Comparison of ENCODE assay signal across 28 cellular contexts in the genomic region with DNA sequence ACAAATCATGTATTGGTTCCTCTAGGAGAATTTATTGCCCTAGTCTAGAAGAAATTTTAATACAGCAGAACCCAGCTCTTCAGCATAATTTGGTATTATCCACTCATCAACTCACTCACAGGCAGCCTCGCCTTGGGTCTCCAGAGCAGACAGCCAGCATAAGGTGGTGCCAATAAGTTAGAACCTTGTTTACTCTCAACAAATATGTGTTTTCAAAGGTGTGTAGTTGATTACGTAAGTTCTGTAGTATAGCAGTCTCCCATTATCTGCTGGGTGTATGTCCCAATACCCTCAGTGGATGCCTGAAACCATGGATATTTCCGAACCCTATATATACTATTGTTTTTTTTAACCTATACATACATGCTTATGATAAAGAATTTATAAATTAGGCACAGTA.
DNase-seq lines count a peak whose midpoint lies in the region; ATAC-seq and TF ChIP-seq lines count a peak whose summit lies in the region.
"Had no signal": no experiment of that assay in that cellular context is flagged by ENCODE, and none has a peak within 500 bp of the region (broad histone marks: within the 10 kb centered on the region; RNA-seq: fewer than 3 reads in every experiment).

No MANE protein-coding gene starts in this region.

- in situ Hi-C loops in mammary epithelial cell (cut with MboI; ENCODE audit: low sequenced_read_pairs in 2 of 2): no loop called here

- peak overlapping the region; percentile 27 for H2AFZ ChIP-seq in mammary epithelial cell (ENCODE audit: low read depth, low read length)
- H2AFZ ChIP-seq: PC-9 had no signal

- BruUV-seq in mammary epithelial cell (replicated peaks; lab: Mats Ljungman, UMichigan): no TSS peak

- H3K9ac ChIP-seq in mammary epithelial cell (ENCODE audit: insufficient read depth, low read length) (no peak overlapping the region), liver (ENCODE audit: low read depth in 1 of 2, low read length in 2 of 2) (no peak overlapping the region)
- H3K9ac ChIP-seq: SK-N-SH had no signal

- DNase-seq in HuH-7 (ENCODE audit: low spot score) (peak; percentile 15), LNCaP clone FGC (ENCODE audit: low read depth) (peak; percentile 23), mammary epithelial cell (no peak), lower lobe of right lung (no peak), left ventricle myocardium superior (no peak), AML-193 (lab: John Stamatoyannopoulos, UW) (no peak)
- DNase-seq: Caco-2; CD8-positive, alpha-beta T cell; DMS 273 treated with DMSO at 0.1 percent for 48 hours; DND-41; HCEC 1CT; Kasumi-1; MM.1S; NCI-H1048; NCI-H1417; NCI-H1694; NCI-H2029 treated with DMSO at 0.1 percent for 48 hours; NCI-H524 treated with DMSO at 0.1 percent for 48 hours; NCI-H774; NK-92 treated with Interleukin-12 subunit alpha and Interleukin-12 subunit beta, amount 100 ng/mL, for 24 hours; PC-9; SIG-M5; SK-N-SH; SW 1271; T-helper 17 cell had no signal

- CTCF ChIA-PET in mammary epithelial cell (lab: Charles Lee; ENCODE audit: low non-redundant PET): no interaction called here

- H3K36me3 ChIP-seq in mammary epithelial cell (ENCODE audit: insufficient read depth, low read length): no peaks in the 10 kb centered on the region
- H3K36me3 ChIP-seq in liver (ENCODE audit: control insufficient read depth in 4 of 4, insufficient read depth in 3 of 4, low read depth in 1 of 4, low read length in 3 of 4): no peaks in the 10 kb centered on the region
- no peaks in the 10 kb centered on the region for H3K36me3 ChIP-seq in lower lobe of right lung

- H3K4me3 ChIP-seq in LNCaP clone FGC (ENCODE audit: low read depth, low read length) (no peak overlapping the region), mammary epithelial cell (replicated peaks in 1 of 3; ENCODE audit: insufficient read depth in 1 of 3, low read depth in 2 of 3, low read length in 3 of 3) (no peak overlapping the region), liver (ENCODE audit: low read depth in 1 of 3, low read length in 3 of 3) (no peak overlapping the region), lower lobe of right lung (no peak overlapping the region)
- H3K4me3 ChIP-seq: A549, PC-9 had no signal

- no peak for TF ChIP-seq RAD21 in liver (IDR thresholded peaks at IDR 0.05)

- dilution Hi-C loops in mammary epithelial cell (cut with HindIII; ENCODE audit: low sequenced_read_pairs): no loop called here

- no peaks in the 10 kb centered on the region for H3K79me2 ChIP-seq in mammary epithelial cell (ENCODE audit: insufficient read depth, low read length)

- ATAC-seq in lower lobe of right lung (no peak), left ventricle myocardium superior (no peak)
- ATAC-seq: A549; CD8-positive, alpha-beta T cell; T-helper 17 cell had no signal

- peak overlapping the region; percentile 42 for H3K27ac ChIP-seq in mammary epithelial cell (ENCODE audit: insufficient read depth, low read depth, low read length)
- H3K27ac ChIP-seq in liver (ENCODE audit: low read depth in 1 of 2, low read length in 2 of 2): no peak overlapping the region
- H3K27ac ChIP-seq in lower lobe of right lung: no peak overlapping the region
- H3K27ac ChIP-seq: A549, C4-2B, PC-9 had no signal

- TF ChIP-seq CTCF in LNCaP clone FGC (IDR thresholded peaks at IDR 0.05; ENCODE audit: control insufficient read depth, extremely low read depth, insufficient read depth) (no peak), mammary epithelial cell (conservative IDR thresholded peaks at IDR 0.05 in 1 of 2, IDR thresholded peaks at IDR 0.05 in 1 of 2; ENCODE audit: extremely low read depth in 1 of 2, insufficient read depth in 1 of 2, low read depth in 1 of 2, low read length in 2 of 2) (no peak), liver (IDR thresholded peaks at IDR 0.05; ENCODE audit: low read depth, low read length, missing input control) (no peak), lower lobe of right lung (IDR thresholded peaks at IDR 0.05) (no peak)

- 94% methylated on average over 3 of the region's 3 CpGs for WGBS in mammary epithelial cell (ENCODE audit: low coverage, missing lambda C conversion rate)
- WGBS in liver: 51% methylated on average over 3 of the region's 3 CpGs

- H3K9me3 ChIP-seq in mammary epithelial cell (replicated peaks; ENCODE audit: insufficient read depth, low read length): no peaks in the 10 kb centered on the region
- no peaks in the 10 kb centered on the region for H3K9me3 ChIP-seq in liver (ENCODE audit: control insufficient read depth in 4 of 4, low read length in 3 of 4)
- no peaks in the 10 kb centered on the region for H3K9me3 ChIP-seq in lower lobe of right lung
- H3K9me3 ChIP-seq: Caco-2, SK-N-SH had no signal

- H3K27me3 ChIP-seq in mammary epithelial cell (ENCODE audit: insufficient read depth, low read length) (no peaks in the 10 kb centered on the region), liver (ENCODE audit: control insufficient read depth in 4 of 4, insufficient read depth in 4 of 4, low read length in 3 of 4) (no peaks in the 10 kb centered on the region), lower lobe of right lung (ENCODE audit: low read depth) (no peaks in the 10 kb centered on the region)

- H4K20me1 ChIP-seq in mammary epithelial cell (ENCODE audit: insufficient read depth, low read length): no peaks in the 10 kb centered on the region

- intact Hi-C loops in mammary epithelial cell (cut with micrococcal nuclease): loop anchor here (5.0 kb wide), 1 partner anchor 36 kb away; no protein-coding TSS in a partner anchor
- intact Hi-C loops in lower lobe of right lung (cut with DNase I): no loop called here
- intact Hi-C loops in left ventricle myocardium superior (cut with micrococcal nuclease): no loop called here

- peaks cover 9% of the 10 kb centered on the region for H3K4me1 ChIP-seq in mammary epithelial cell (ENCODE audit: insufficient read depth, low read length)
- peaks cover 0 to 2% (median 1%) of the 10 kb centered on the region in 4 donors for H3K4me1 ChIP-seq in liver (ENCODE audit: control insufficient read depth in 4 of 4, insufficient read depth in 4 of 4, low read length in 3 of 4)
- no peaks in the 10 kb centered on the region for H3K4me1 ChIP-seq in lower lobe of right lung
- H3K4me1 ChIP-seq: Caco-2 had no signal

- peak overlapping the region; percentile 2 for H3K4me2 ChIP-seq in mammary epithelial cell (ENCODE audit: insufficient read depth, low read depth, low read length)
- H3K4me2 ChIP-seq: A549, PC-9, SK-N-SH had no signal

TF ChIP-seq in liver, 16 proteins besides CTCF, POLR2A, EP300 and RAD21:
- peak; percentile 28 for TF ChIP-seq FOXA2 (IDR thresholded peaks at IDR 0.05)
- no peak for TF ChIP-seq NR2F2 (IDR thresholded peaks at IDR 0.05)
- TF ChIP-seq REST (IDR thresholded peaks at IDR 0.05): no peak

Comparison
In these comparisons a context has a peak if more than half of its experiments do, and no peak if none do; other contexts are left out.
1. DNase-seq: peak in HuH-7 (single experiment) and LNCaP clone FGC (single experiment); none in mammary epithelial cell (single experiment), lower lobe of right lung (single experiment), left ventricle myocardium superior (single experiment) and AML-193 (0 of 2).